21 cellular contexts compared by ENCODE assay signal in the genomic region with DNA sequence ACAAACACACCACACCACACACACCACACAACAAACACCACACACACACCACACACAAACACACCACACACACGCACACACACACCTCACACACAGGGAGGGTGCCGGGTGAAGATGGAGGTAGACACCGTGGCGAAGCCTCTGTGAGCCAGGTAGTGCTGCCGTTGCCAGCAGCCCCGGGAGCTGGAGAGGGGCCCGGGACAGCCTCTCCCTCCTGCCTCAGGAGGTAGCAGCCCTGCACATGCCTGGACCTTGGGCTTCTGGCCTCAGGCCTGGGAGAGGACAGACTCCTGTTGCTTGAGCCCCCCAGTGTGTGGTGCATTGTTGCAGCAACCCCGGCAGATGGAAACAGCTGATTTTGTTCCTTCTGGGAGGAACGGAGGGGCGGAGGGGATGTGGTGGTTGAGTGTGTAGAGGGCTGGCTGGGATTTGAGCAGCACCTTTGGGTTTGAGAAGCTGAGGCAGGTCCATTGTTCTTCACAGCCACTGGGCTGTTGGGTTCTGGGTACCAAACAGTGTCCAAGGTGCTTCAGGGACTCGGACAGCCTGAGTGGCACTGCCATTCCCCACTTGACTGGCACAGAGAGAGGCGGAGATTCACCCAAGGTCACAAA.
"Had no signal": no experiment of that assay in that cellular context is flagged by ENCODE, and none has a peak within 500 bp of the region (broad histone marks: within the 10 kb centered on the region; RNA-seq: fewer than 3 reads in every experiment).

No MANE protein-coding gene starts in this region.

- H3K27me3 Mint-ChIP-seq: activated CD4-positive, alpha-beta memory T cell treated with anti-CD3 and anti-CD28 coated beads, Interleukin-2, amount 10 ng/mL, durations not matched to agents 7 days and 5 days had no signal

- H3K4me3 Mint-ChIP-seq: activated CD4-positive, alpha-beta memory T cell treated with anti-CD3 and anti-CD28 coated beads, Interleukin-2, amount 10 ng/mL, durations not matched to agents 7 days and 5 days; activated naive CD8-positive, alpha-beta T cell; immature natural killer cell; T-helper 2 cell treated with Interferon-gamma antibody and Interleukin-4, amounts not matched to agents 5 μg/mL and 100 μg/mL, for 36 hours had no signal

- H3K9me3 Mint-ChIP-seq: immature natural killer cell had no signal

- H3K4me1 ChIP-seq: body of pancreas, esophagus muscularis mucosa, heart right ventricle, thyroid gland had no signal

- H3K27ac ChIP-seq: body of pancreas, coronary artery, esophagus muscularis mucosa, heart right ventricle, SK-N-MC, thyroid gland had no signal

- DNase-seq: activated CD4-positive, alpha-beta memory T cell treated with anti-CD3 and anti-CD28 coated beads, Interleukin-2, amount 10 ng/mL, durations not matched to agents 7 days and 5 days; activated CD4-positive, alpha-beta T cell treated with anti-CD3 and anti-CD28 coated beads for 48 hours; activated CD4-positive, CD25-positive, alpha-beta regulatory T cell; activated CD8-positive, alpha-beta memory T cell treated with anti-CD3 and anti-CD28 coated beads, Interleukin-2, amount 50 U/mL, for 4 hours; activated T-cell treated with anti-CD3 and anti-CD28 coated beads, Interleukin-2, amount 50 U/mL, for 48 hours; body of pancreas; caudate nucleus; effector CD4-positive, alpha-beta T cell; heart right ventricle; immature natural killer cell; occipital lobe; stimulated activated CD4-positive, alpha-beta T cell treated with anti-CD3 and anti-CD28 coated beads, Interleukin-12 subunit alpha, Interleukin-12 subunit beta, amount 100 ng/mL, for 4 hours; stimulated activated CD4-positive, alpha-beta T cell treated with anti-CD3 and anti-CD28 coated beads, Interleukin-1b, Interleukin-23, amount 100 ng/mL, for 48 hours; stimulated activated CD8-positive, alpha-beta memory T cell treated with anti-CD3 and anti-CD28 coated beads, Interleukin-4, amount 100 ng/mL, for 48 hours; stimulated activated naive CD4-positive, alpha-beta T cell; thyroid gland had no signal

- H3K9me3 ChIP-seq: body of pancreas, thyroid gland had no signal

- ATAC-seq: body of pancreas, heart right ventricle had no signal

- H3K36me3 Mint-ChIP-seq: activated naive CD8-positive, alpha-beta T cell; immature natural killer cell had no signal

- H3K27me3 ChIP-seq: body of pancreas, thyroid gland had no signal

- H3K27ac Mint-ChIP-seq: activated CD4-positive, alpha-beta memory T cell treated with anti-CD3 and anti-CD28 coated beads, Interleukin-2, amount 10 ng/mL, durations not matched to agents 7 days and 5 days; activated naive CD8-positive, alpha-beta T cell; T-helper 2 cell treated with Interferon-gamma antibody and Interleukin-4, amounts not matched to agents 5 μg/mL and 100 μg/mL, for 36 hours had no signal

- H3K4me3 ChIP-seq: body of pancreas, coronary artery, esophagus muscularis mucosa, heart right ventricle, SK-N-MC, thyroid gland had no signal

- H3K4me1 Mint-ChIP-seq: immature natural killer cell had no signal

- H3K36me3 ChIP-seq: esophagus muscularis mucosa, heart right ventricle, thyroid gland had no signal
